Comparison of ENCODE assay signal across 8 cellular contexts in genomic region chr1:156499194-156499702, GRCh38. TPM values are rescaled to one million over a fixed set of nuclear protein-coding genes. Genes with fewer than 3 reads are reported as not detected.
A peak's percentile ranks its signal among the peaks of the same experiment; 100 is the strongest.
DNase-seq lines count a peak whose midpoint lies in the region; ATAC-seq lines count a peak whose summit lies in the region.

No MANE protein-coding gene starts in this region.

- H3K9me3 Mint-ChIP-seq in activated CD8-positive, alpha-beta T cell treated with anti-CD3 and anti-CD28 coated beads, Interleukin-2, amount 10 ng/mL, durations not matched to agents 7 days and 5 days (ENCODE audit: insufficient read depth), result no peaks in the 10 kb centered on the region
- H3K9me3 Mint-ChIP-seq in stimulated activated naive CD8-positive, alpha-beta T cell treated with anti-CD3 and anti-CD28 coated beads, Interleukin-15, amount 100 ng/mL, for 72 hours, result no peaks in the 10 kb centered on the region

- peak overlapping the region; percentile 68 for H3K27ac Mint-ChIP-seq in activated CD8-positive, alpha-beta T cell treated with anti-CD3 and anti-CD28 coated beads, Interleukin-2, amount 10 ng/mL, durations not matched to agents 7 days and 5 days
- peak overlapping the region; percentile 48 to 56 for H3K27ac Mint-ChIP-seq in stimulated activated naive CD8-positive, alpha-beta T cell treated with anti-CD3 and anti-CD28 coated beads, Interleukin-15, amount 100 ng/mL, for 72 hours

- peak; percentile 71 for DNase-seq in NCI-H82 (lab: John Stamatoyannopoulos, UW)
- DNase-seq in NCI-H82 treated with DMSO at 0.1 percent for 48 hours (lab: John Stamatoyannopoulos, UW; ENCODE audit: unreplicated experiment), result no peak
- no peak for DNase-seq in activated CD8-positive, alpha-beta T cell treated with anti-CD3 and anti-CD28 coated beads, Interleukin-2, amount 10 ng/mL, durations not matched to agents 7 days and 5 days
- no peak for DNase-seq in stimulated activated naive CD8-positive, alpha-beta T cell treated with anti-CD3 and anti-CD28 coated beads, Interleukin-15, amount 100 ng/mL, for 72 hours
- DNase-seq in NCI-H2196 treated with DMSO at 0.1 percent for 48 hours (lab: John Stamatoyannopoulos, UW; ENCODE audit: unreplicated experiment), result no peak
- DNase-seq in midbrain (lab: John Stamatoyannopoulos, UW), result no peak
- no peak for DNase-seq in activated gamma-delta T cell treated with Interleukin-2 at 50 U/mL for 16 hours

- peak overlapping the region; percentile 87 for H3K4me3 Mint-ChIP-seq in activated CD8-positive, alpha-beta T cell treated with anti-CD3 and anti-CD28 coated beads, Interleukin-2, amount 10 ng/mL, durations not matched to agents 7 days and 5 days
- peak overlapping the region; percentile 92 for H3K4me3 Mint-ChIP-seq in stimulated activated naive CD8-positive, alpha-beta T cell treated with anti-CD3 and anti-CD28 coated beads, Interleukin-15, amount 100 ng/mL, for 72 hours

- no peaks in the 10 kb centered on the region for H3K27me3 Mint-ChIP-seq in activated CD8-positive, alpha-beta T cell treated with anti-CD3 and anti-CD28 coated beads, Interleukin-2, amount 10 ng/mL, durations not matched to agents 7 days and 5 days (ENCODE audit: low read depth)
- no peaks in the 10 kb centered on the region for H3K27me3 Mint-ChIP-seq in stimulated activated naive CD8-positive, alpha-beta T cell treated with anti-CD3 and anti-CD28 coated beads, Interleukin-15, amount 100 ng/mL, for 72 hours

- H3K4me1 Mint-ChIP-seq in activated CD8-positive, alpha-beta T cell treated with anti-CD3 and anti-CD28 coated beads, Interleukin-2, amount 10 ng/mL, durations not matched to agents 7 days and 5 days (ENCODE audit: low read depth), result peaks cover 78% of the 10 kb centered on the region
- H3K4me1 Mint-ChIP-seq in stimulated activated naive CD8-positive, alpha-beta T cell treated with anti-CD3 and anti-CD28 coated beads, Interleukin-15, amount 100 ng/mL, for 72 hours, result peaks cover 77% of the 10 kb centered on the region

- POLR2A ChIA-PET in activated CD8-positive, alpha-beta T cell treated with anti-CD3 and anti-CD28 coated beads, Interleukin-2, amount 10 ng/mL, durations not matched to agents 7 days and 5 days (lab: Charles Lee), result interaction anchor here (0.9 to 8.1 kb wide), 6 partner anchors 9 to 101 kb away, joined by 3 to 143 read pairs (median 16); partner anchors contain the start of gene NAXE

- no peak for ATAC-seq in activated CD8-positive, alpha-beta T cell treated with anti-CD3 and anti-CD28 coated beads, Interleukin-2, amount 10 ng/mL, durations not matched to agents 7 days and 5 days
- ATAC-seq in stimulated activated naive CD8-positive, alpha-beta T cell treated with anti-CD3 and anti-CD28 coated beads, Interleukin-15, amount 100 ng/mL, for 72 hours, result no peak

- H3K36me3 Mint-ChIP-seq in activated CD8-positive, alpha-beta T cell treated with anti-CD3 and anti-CD28 coated beads, Interleukin-2, amount 10 ng/mL, durations not matched to agents 7 days and 5 days (ENCODE audit: low read depth), result peaks cover 29% of the 10 kb centered on the region

- CTCF ChIA-PET in activated CD8-positive, alpha-beta T cell treated with anti-CD3 and anti-CD28 coated beads, Interleukin-2, amount 10 ng/mL, durations not matched to agents 7 days and 5 days (lab: Charles Lee), result interaction anchor here (0.7 to 10.8 kb wide), 9 partner anchors 9 to 113 kb away, joined by 3 to 207 read pairs (median 3); no protein-coding TSS in a partner anchor

- peak overlapping the region; percentile 66 for H3K4me3 ChIP-seq in iPS-11a (ENCODE audit: low read depth, low read length)

RNA-seq across cellular contexts. Expression of gene MEF2D, which starts 1.3 kb away (rescaled TPM):
- 10 to 100 TPM; 34.8 to 40.1 TPM for total RNA-seq in activated CD8-positive, alpha-beta T cell treated with anti-CD3 and anti-CD28 coated beads, Interleukin-2, amount 10 ng/mL, durations not matched to agents 7 days and 5 days
